Comparison of ENCODE assay signal across 8 cellular contexts in genomic region chr4:48944659-48945290, GRCh38.
DNase-seq lines count a peak whose midpoint lies in the region; ATAC-seq and TF ChIP-seq lines count a peak whose summit lies in the region.

No MANE protein-coding gene starts in this region.

- no peak for ATAC-seq in GM18868 (IDR thresholded peaks at IDR 0.05; ENCODE audit: unreplicated experiment)

- TF ChIP-seq CTCF in GM06990 (IDR thresholded peaks at IDR 0.05; ENCODE audit: insufficient read depth, low read length, poor library complexity, severe bottlenecking), result peak; percentile 66
- TF ChIP-seq CTCF in astrocyte of the cerebellum (IDR thresholded peaks at IDR 0.05; ENCODE audit: low read depth, low read length, missing control alignments), result peak; percentile 23
- TF ChIP-seq CTCF in retinal pigment epithelial cell (conservative IDR thresholded peaks at IDR 0.05; ENCODE audit: low read depth, low read length), result peak; percentile 37
- no peak for TF ChIP-seq CTCF in tibial artery (IDR thresholded peaks at IDR 0.05)

- H3K27me3 ChIP-seq in GM06990 (replicated peaks; ENCODE audit: control insufficient read depth, insufficient read depth, low read length) (no peaks in the 10 kb centered on the region), tibial artery (no peaks in the 10 kb centered on the region)

- H3K36me3 ChIP-seq in GM06990 (ENCODE audit: control insufficient read depth, insufficient read depth, low read length) (no peaks in the 10 kb centered on the region), tibial artery (no peaks in the 10 kb centered on the region)

- no peak overlapping the region for H3K4me3 ChIP-seq in GM06990 (replicated peaks; ENCODE audit: low read depth, low read length)
- H3K4me3 ChIP-seq in astrocyte of the cerebellum (ENCODE audit: low read depth, low read length), result no peak overlapping the region
- no peak overlapping the region for H3K4me3 ChIP-seq in retinal pigment epithelial cell (ENCODE audit: low read length)
- H3K4me3 ChIP-seq in tibial artery, result no peak overlapping the region

- intact Hi-C loops in tibial artery (cut with DNase I; ENCODE audit: low total_unique reads), result no loop called here

- H3K27ac ChIP-seq in tibial artery, result no peak overlapping the region

- H3K4me1 ChIP-seq in tibial artery, result peaks cover 0 to 7% (median 3%) of the 10 kb centered on the region in 4 donors

- in situ Hi-C loops in astrocyte of the cerebellum (cut with HindIII; ENCODE audit: low sequenced_read_pairs), result no loop called here

- no peaks in the 10 kb centered on the region for H3K9me3 ChIP-seq in tibial artery

- DNase-seq in GM06990 (ENCODE audit: extremely low read depth, insufficient read length), result no peak
- DNase-seq in RPMI8226, result peak; percentile 20
- no peak for DNase-seq in astrocyte of the cerebellum (ENCODE audit: low read depth)
- no peak for DNase-seq in retinal pigment epithelial cell (ENCODE audit: low read depth)
- DNase-seq in LoVo (ENCODE audit: low spot score), result no peak
- no peak for DNase-seq in HuH-7 (ENCODE audit: low spot score)
- no peak for DNase-seq in tibial artery

Comparison
In these comparisons a context has a peak if more than half of its experiments do, and no peak if none do; other contexts are left out.
1. CTCF ChIP-seq: peak in GM06990 (single experiment), astrocyte of the cerebellum (single experiment) and retinal pigment epithelial cell (single experiment); none in tibial artery (0 of 2).